ENCODE assay signal across 1 cellular context in genomic region chr16:23857901-23858300, GRCh38.
TF ChIP-seq lines count a peak whose summit lies in the region.

No MANE protein-coding gene starts in this region.

TF ChIP-seq in GM12878, 131 proteins besides CTCF, POLR2A, EP300 and RAD21:
- TF ChIP-seq ZBTB11 (CRISPR knock-in tag; IDR thresholded peaks at IDR 0.05) (no peak), BCL11A (IDR thresholded peaks at IDR 0.05; ENCODE audit: low read depth, low read length) (no peak), DPF2 (IDR thresholded peaks at IDR 0.05) (no peak), MEF2B (IDR thresholded peaks at IDR 0.05; ENCODE audit: partially characterized antibody, poor library complexity, severe bottlenecking) (no peak), CBX3 (IDR thresholded peaks at IDR 0.05; ENCODE audit: borderline replicate concordance, low read depth) (no peak), IKZF2 (IDR thresholded peaks at IDR 0.05) (no peak), MYC (IDR thresholded peaks at IDR 0.05; ENCODE audit: insufficient read depth, insufficient read length, insufficient replicate concordance, low read length, severe bottlenecking) (no peak), ZNF274 (IDR thresholded peaks at IDR 0.05; ENCODE audit: insufficient read depth, insufficient read length) (no peak), TARDBP (IDR thresholded peaks at IDR 0.05; ENCODE audit: borderline replicate concordance) (no peak), SMARCA5 (IDR thresholded peaks at IDR 0.05) (no peak)
